ENCODE assay signal across 8 cellular contexts in the genomic region with DNA sequence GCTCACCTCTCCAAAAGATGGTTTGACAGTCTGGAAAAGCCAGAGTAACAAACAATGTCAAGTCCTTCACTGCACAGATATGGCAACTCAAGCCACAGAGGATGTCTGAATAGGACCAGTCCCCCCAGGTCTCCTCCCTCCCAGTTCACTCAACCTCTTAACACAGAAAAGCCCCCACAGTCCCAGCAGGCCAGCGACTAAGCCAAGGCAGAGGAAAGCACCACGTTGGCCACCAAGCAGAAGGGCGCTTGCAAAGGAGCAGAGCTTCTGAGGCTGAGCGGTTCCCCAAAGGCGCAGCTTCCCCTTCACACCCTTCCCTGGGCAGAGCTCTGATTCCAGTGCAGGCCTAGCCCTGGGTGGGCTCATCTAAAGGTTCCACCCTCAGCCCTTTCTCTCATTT.
DNase-seq lines count a peak whose midpoint lies in the region; ATAC-seq, FAIRE-seq and TF ChIP-seq lines count a peak whose summit lies in the region.

No MANE protein-coding gene starts in this region.

- in situ Hi-C loops in HepG2 (cut with HindIII; ENCODE audit: extremely low pct_ligation_motif_present, low pct_unique_long_range_greater_than_20kb), result no loop called here

- BruUV-seq in HepG2 (replicated peaks; lab: Mats Ljungman, UMichigan), result no TSS peak

- H3K9ac ChIP-seq in liver (ENCODE audit: low read depth in 1 of 2, low read length in 2 of 2) (no peak overlapping the region), HepG2 (ENCODE audit: insufficient read depth, low read depth, low read length) (no peak overlapping the region)

- FAIRE-seq in HepG2 (lab: Jason Lieb, UNC) (no peak), bronchial epithelial cell (lab: Jason Lieb, UNC) (no peak)

- POLR2A ChIA-PET in HepG2 (lab: Yijun Ruan, JAX), result no interaction called here

- no peak for TF ChIP-seq POLR2A in HepG2 (IDR thresholded peaks at IDR 0.05; ENCODE audit: insufficient read depth in 1 of 2, low read depth in 2 of 2, low read length in 2 of 2)

- TF ChIP-seq RAD21 in liver (IDR thresholded peaks at IDR 0.05), result no peak
- no peak for TF ChIP-seq RAD21 in HepG2 (CRISPR knock-in tag; IDR thresholded peaks at IDR 0.05)

- H3K36me3 ChIP-seq in liver (ENCODE audit: control insufficient read depth in 4 of 4, insufficient read depth in 3 of 4, low read depth in 1 of 4, low read length in 3 of 4) (no peaks in the 10 kb centered on the region), HepG2 (replicated peaks in 1 of 2; ENCODE audit: control insufficient read depth in 1 of 2, insufficient read depth in 2 of 2, low read length in 2 of 2) (no peaks in the 10 kb centered on the region), RWPE2 (ENCODE audit: low read depth) (no peaks in the 10 kb centered on the region), bronchial epithelial cell (ENCODE audit: control insufficient read depth, insufficient read depth, low read length) (no peaks in the 10 kb centered on the region)

- H3K79me2 ChIP-seq in HepG2 (ENCODE audit: insufficient read depth, low read length), result no peaks in the 10 kb centered on the region

- peaks cover 0 to 16% (median 11%) of the 10 kb centered on the region in 4 donors for H3K4me1 ChIP-seq in liver (ENCODE audit: control insufficient read depth in 4 of 4, insufficient read depth in 4 of 4, low read length in 3 of 4)
- peaks cover 16% of the 10 kb centered on the region for H3K4me1 ChIP-seq in HepG2 (ENCODE audit: insufficient read depth, low read length)
- peaks cover 13% of the 10 kb centered on the region for H3K4me1 ChIP-seq in RWPE2 (ENCODE audit: insufficient read depth, poor library complexity, severe bottlenecking)

- DNase-seq in HepG2 (ENCODE audit: low spot score) (no peak), RWPE2 (ENCODE audit: low spot score) (no peak), bronchial epithelial cell (ENCODE audit: low read depth) (no peak), left colon (peak; percentile 41 to 46), pons (ENCODE audit: low spot score) (no peak)
- DNase-seq in stimulated activated CD8-positive, alpha-beta memory T cell treated with anti-CD3 and anti-CD28 coated beads, Interleukin-4, amount 100 ng/mL, for 48 hours, result peak; percentile 55

- ATAC-seq in HepG2 (no peak), HG02970 (IDR thresholded peaks at IDR 0.05; ENCODE audit: low FRiP score, unreplicated experiment) (peak; percentile 23), RWPE2 (ENCODE audit: low read depth) (peak; percentile 40), left colon (no peak)

- no peak overlapping the region for H2AFZ ChIP-seq in HepG2 (ENCODE audit: low read length)

- CTCF ChIA-PET in HepG2 (lab: Yijun Ruan, JAX; ENCODE audit: low intra/inter-chr PET ratio, low total read pairs), result no interaction called here

- no peaks in the 10 kb centered on the region for H3K9me3 ChIP-seq in liver (ENCODE audit: control insufficient read depth in 4 of 4, low read length in 3 of 4)
- H3K9me3 ChIP-seq in HepG2 (ENCODE audit: low read length), result no peaks in the 10 kb centered on the region
- H3K9me3 ChIP-seq in RWPE2 (ENCODE audit: severe bottlenecking), result no peaks in the 10 kb centered on the region

- TF ChIP-seq EP300 in HepG2 (IDR thresholded peaks at IDR 0.05; ENCODE audit: low read depth in 2 of 2, low read length in 2 of 2), result no peak
- TF ChIP-seq EP300 in HepG2 (CRISPR knock-in tag; IDR thresholded peaks at IDR 0.05; ENCODE audit: borderline replicate concordance), result no peak

- peak overlapping the region; percentile 2 to 29 for H3K27ac ChIP-seq in liver (ENCODE audit: low read depth in 1 of 2, low read length in 2 of 2)
- H3K27ac ChIP-seq in HepG2 (ENCODE audit: extremely low read length, insufficient read depth, low read length), result no peak overlapping the region
- H3K27ac ChIP-seq in RWPE2 (ENCODE audit: poor library complexity, severe bottlenecking), result no peak overlapping the region

- TF ChIP-seq CTCF in liver (IDR thresholded peaks at IDR 0.05; ENCODE audit: low read depth, low read length, missing input control), result no peak
- no peak for TF ChIP-seq CTCF in HepG2 (CRISPR knock-in tag; IDR thresholded peaks at IDR 0.05)
- TF ChIP-seq CTCF in RWPE2 (IDR thresholded peaks at IDR 0.05; ENCODE audit: poor library complexity, severe bottlenecking), result no peak
- no peak for TF ChIP-seq CTCF in bronchial epithelial cell (IDR thresholded peaks at IDR 0.05; ENCODE audit: insufficient read depth, low read length, severe bottlenecking)

- intact Hi-C loops in HepG2 (cut with micrococcal nuclease; ENCODE audit: unreplicated experiment), result no loop called here
- intact Hi-C loops in left colon (cut with DNase I, micrococcal nuclease), result no loop called here

- H3K4me3 ChIP-seq in liver (ENCODE audit: low read depth in 1 of 3, low read length in 3 of 3) (peak overlapping the region; percentile 1 to 24 (median 18)), HepG2 (replicated peaks in 1 of 3; ENCODE audit: insufficient read depth in 1 of 3, low read depth in 2 of 3, low read length in 3 of 3) (no peak overlapping the region), RWPE2 (ENCODE audit: severe bottlenecking) (peak overlapping the region; percentile 42), bronchial epithelial cell (ENCODE audit: low read depth, low read length) (peak overlapping the region; percentile 47)

- WGBS in liver, result 74% methylated on average over 5 of the region's 5 CpGs
- WGBS in HepG2 (ENCODE audit: low lambda C conversion rate), result 32% methylated on average over 3 of the region's 5 CpGs

- H3K27me3 ChIP-seq in liver (ENCODE audit: control insufficient read depth in 4 of 4, insufficient read depth in 4 of 4, low read length in 3 of 4), result no peaks in the 10 kb centered on the region
- peaks cover 0 to 1% of the 10 kb centered on the region in 2 experiments; a peak in 2 of 5 replicates for H3K27me3 ChIP-seq in HepG2 (ENCODE audit: control insufficient read depth in 1 of 2, insufficient read depth in 2 of 2, low read length in 2 of 2)
- no peaks in the 10 kb centered on the region for H3K27me3 ChIP-seq in RWPE2 (ENCODE audit: insufficient read depth, poor library complexity, severe bottlenecking)
- H3K27me3 ChIP-seq in bronchial epithelial cell (ENCODE audit: control insufficient read depth, insufficient read depth, low read length), result no peaks in the 10 kb centered on the region

- H3K4me2 ChIP-seq in HepG2 (ENCODE audit: low read depth, low read length), result no peak overlapping the region

- H4K20me1 ChIP-seq in HepG2 (ENCODE audit: insufficient read depth, low read length), result no peaks in the 10 kb centered on the region

TF ChIP-seq in liver, 16 proteins besides CTCF, POLR2A, EP300 and RAD21 (continues in another document):
- TF ChIP-seq EGR1 (IDR thresholded peaks at IDR 0.05; ENCODE audit: low read depth in 2 of 2), result no peak
- TF ChIP-seq JUND (IDR thresholded peaks at IDR 0.05), result no peak
- TF ChIP-seq YY1 (IDR thresholded peaks at IDR 0.05), result no peak
- TF ChIP-seq TAF1 (conservative IDR thresholded peaks at IDR 0.05), result no peak
- TF ChIP-seq FOXA2 (IDR thresholded peaks at IDR 0.05), result no peak
- no peak for TF ChIP-seq SP1 (IDR thresholded peaks at IDR 0.05)
- no peak for TF ChIP-seq NR2F2 (IDR thresholded peaks at IDR 0.05)
- no peak for TF ChIP-seq GABPA (IDR thresholded peaks at IDR 0.05 in 1 of 2, conservative IDR thresholded peaks at IDR 0.05 in 1 of 2)
- TF ChIP-seq, protein P1, sequence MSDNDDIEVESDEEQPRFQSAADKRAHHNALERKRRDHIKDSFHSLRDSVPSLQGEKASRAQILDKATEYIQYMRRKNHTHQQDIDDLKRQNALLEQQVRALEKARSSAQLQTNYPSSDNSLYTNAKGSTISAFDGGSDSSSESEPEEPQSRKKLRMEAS (IDR thresholded peaks at IDR 0.05), result no peak
- TF ChIP-seq, protein P2, sequence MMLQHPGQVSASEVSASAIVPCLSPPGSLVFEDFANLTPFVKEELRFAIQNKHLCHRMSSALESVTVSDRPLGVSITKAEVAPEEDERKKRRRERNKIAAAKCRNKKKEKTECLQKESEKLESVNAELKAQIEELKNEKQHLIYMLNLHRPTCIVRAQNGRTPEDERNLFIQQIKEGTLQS (IDR thresholded peaks at IDR 0.05), result no peak

TF ChIP-seq in HepG2, 621 proteins besides CTCF, POLR2A, EP300 and RAD21 (continues in another document):
- TF ChIP-seq, protein P3, sequence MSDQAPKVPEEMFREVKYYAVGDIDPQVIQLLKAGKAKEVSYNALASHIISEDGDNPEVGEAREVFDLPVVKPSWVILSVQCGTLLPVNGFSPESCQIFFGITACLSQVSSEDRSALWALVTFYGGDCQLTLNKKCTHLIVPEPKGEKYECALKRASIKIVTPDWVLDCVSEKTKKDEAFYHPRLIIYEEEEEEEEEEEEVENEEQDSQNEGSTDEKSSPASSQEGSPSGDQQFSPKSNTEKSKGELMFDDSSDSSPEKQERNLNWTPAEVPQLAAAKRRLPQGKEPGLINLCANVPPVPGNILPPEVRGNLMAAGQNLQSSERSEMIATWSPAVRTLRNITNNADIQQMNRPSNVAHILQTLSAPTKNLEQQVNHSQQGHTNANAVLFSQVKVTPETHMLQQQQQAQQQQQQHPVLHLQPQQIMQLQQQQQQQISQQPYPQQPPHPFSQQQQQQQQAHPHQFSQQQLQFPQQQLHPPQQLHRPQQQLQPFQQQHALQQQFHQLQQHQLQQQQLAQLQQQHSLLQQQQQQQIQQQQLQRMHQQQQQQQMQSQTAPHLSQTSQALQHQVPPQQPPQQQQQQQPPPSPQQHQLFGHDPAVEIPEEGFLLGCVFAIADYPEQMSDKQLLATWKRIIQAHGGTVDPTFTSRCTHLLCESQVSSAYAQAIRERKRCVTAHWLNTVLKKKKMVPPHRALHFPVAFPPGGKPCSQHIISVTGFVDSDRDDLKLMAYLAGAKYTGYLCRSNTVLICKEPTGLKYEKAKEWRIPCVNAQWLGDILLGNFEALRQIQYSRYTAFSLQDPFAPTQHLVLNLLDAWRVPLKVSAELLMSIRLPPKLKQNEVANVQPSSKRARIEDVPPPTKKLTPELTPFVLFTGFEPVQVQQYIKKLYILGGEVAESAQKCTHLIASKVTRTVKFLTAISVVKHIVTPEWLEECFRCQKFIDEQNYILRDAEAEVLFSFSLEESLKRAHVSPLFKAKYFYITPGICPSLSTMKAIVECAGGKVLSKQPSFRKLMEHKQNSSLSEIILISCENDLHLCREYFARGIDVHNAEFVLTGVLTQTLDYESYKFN (CRISPR knock-in tag; conservative IDR thresholded peaks at IDR 0.05), result no peak
- no peak for TF ChIP-seq ZNF484 (CRISPR knock-in tag; IDR thresholded peaks at IDR 0.05; ENCODE audit: borderline replicate concordance, low read depth)
- no peak for TF ChIP-seq MIXL1 (CRISPR knock-in tag; IDR thresholded peaks at IDR 0.05)
- TF ChIP-seq ZNF883 (CRISPR knock-in tag; IDR thresholded peaks at IDR 0.05; ENCODE audit: not compliant biosample characterization), result no peak
- TF ChIP-seq, protein P4, sequence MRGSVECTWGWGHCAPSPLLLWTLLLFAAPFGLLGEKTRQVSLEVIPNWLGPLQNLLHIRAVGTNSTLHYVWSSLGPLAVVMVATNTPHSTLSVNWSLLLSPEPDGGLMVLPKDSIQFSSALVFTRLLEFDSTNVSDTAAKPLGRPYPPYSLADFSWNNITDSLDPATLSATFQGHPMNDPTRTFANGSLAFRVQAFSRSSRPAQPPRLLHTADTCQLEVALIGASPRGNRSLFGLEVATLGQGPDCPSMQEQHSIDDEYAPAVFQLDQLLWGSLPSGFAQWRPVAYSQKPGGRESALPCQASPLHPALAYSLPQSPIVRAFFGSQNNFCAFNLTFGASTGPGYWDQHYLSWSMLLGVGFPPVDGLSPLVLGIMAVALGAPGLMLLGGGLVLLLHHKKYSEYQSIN (CRISPR knock-in tag; IDR thresholded peaks at IDR 0.05; ENCODE audit: borderline replicate concordance), result no peak

Comparison
In these comparisons a context has a peak if more than half of its experiments do, and no peak if none do; other contexts are left out.
1. H3K27ac ChIP-seq: peak in liver (2 of 2); none in HepG2 (single experiment) and RWPE2 (single experiment).
2. H3K4me3 ChIP-seq: peak in liver (3 of 3), RWPE2 (single experiment) and bronchial epithelial cell (single experiment); none in HepG2 (0 of 3).
3. ATAC-seq: peak in HG02970 (single experiment) and RWPE2 (single experiment); none in HepG2 (single experiment) and left colon (single experiment).
4. DNase-seq: peak in left colon (2 of 2) and stimulated activated CD8-positive, alpha-beta memory T cell treated with anti-CD3 and anti-CD28 coated beads, Interleukin-4, amount 100 ng/mL, for 48 hours (single experiment); none in HepG2 (single experiment), RWPE2 (single experiment), bronchial epithelial cell (single experiment) and pons (single experiment).